ENCODE assay signal across 9 cellular contexts in genomic region chr19:35776102-35776788, GRCh38. TPM values are rescaled to one million over a fixed set of nuclear protein-coding genes. Genes with fewer than 3 reads are reported as not detected.
DNase-seq lines count a peak whose midpoint lies in the region; ATAC-seq, FAIRE-seq and TF ChIP-seq lines count a peak whose summit lies in the region.
"Had no signal": no experiment of that assay in that cellular context is flagged by ENCODE, and none has a peak within 500 bp of the region (broad histone marks: within the 10 kb centered on the region; RNA-seq: fewer than 3 reads in every experiment).

No MANE protein-coding gene starts in this region.

- H3K27ac Mint-ChIP-seq in activated T-cell treated with anti-CD3 and anti-CD28 coated beads, Interleukin-2, amount 50 U/mL, for 72 hours: no peak overlapping the region
- H3K27ac Mint-ChIP-seq in activated naive CD8-positive, alpha-beta T cell: no peak overlapping the region

- H3K36me3 ChIP-seq in left lung: peaks cover 0 to 25% of the 10 kb centered on the region in 2 donors
- H3K36me3 ChIP-seq in tibial artery: peaks cover 14 to 38% (median 21%) of the 10 kb centered on the region in 3 donors

- no peaks in the 10 kb centered on the region for H3K27me3 Mint-ChIP-seq in activated T-cell treated with anti-CD3 and anti-CD28 coated beads, Interleukin-2, amount 50 U/mL, for 72 hours (ENCODE audit: low read depth)
- H3K27me3 Mint-ChIP-seq in activated naive CD8-positive, alpha-beta T cell: no peaks in the 10 kb centered on the region

- H3K9me3 ChIP-seq in left lung (no peaks in the 10 kb centered on the region), tibial artery (no peaks in the 10 kb centered on the region)

- DNase-seq in activated T-cell treated with anti-CD3 and anti-CD28 coated beads, Interleukin-2, amount 50 U/mL, for 72 hours: no peak
- DNase-seq in activated T-cell treated with anti-CD3 and anti-CD28 coated beads for 4 hours (no peak), left lung (no peak), tibial artery (peak in 1 of 2 donors; percentile 63), UCSD-AML1 (lab: John Stamatoyannopoulos, UW; ENCODE audit: unreplicated experiment) (no peak), HTR-8/SVneo (ENCODE audit: insufficient read length, low spot score) (no peak)
- DNase-seq in stimulated activated CD4-positive, alpha-beta T cell treated with anti-CD3 and anti-CD28 coated beads, Interleukin-15, amount 100 ng/mL, for 24 hours: no peak

- no peak for ATAC-seq in activated T-cell treated with anti-CD3 and anti-CD28 coated beads, Interleukin-2, amount 50 U/mL, for 72 hours (replicated peaks in 1 of 2)
- no peak for ATAC-seq in left lung

- H3K36me3 Mint-ChIP-seq in activated T-cell treated with anti-CD3 and anti-CD28 coated beads, Interleukin-2, amount 50 U/mL, for 72 hours (ENCODE audit: insufficient read depth in 2 of 2): no peaks in the 10 kb centered on the region
- no peaks in the 10 kb centered on the region for H3K36me3 Mint-ChIP-seq in activated naive CD8-positive, alpha-beta T cell

- intact Hi-C loops in left lung (cut with DNase I) (no loop called here), tibial artery (cut with DNase I; ENCODE audit: low total_unique reads) (no loop called here)

- TF ChIP-seq CTCF in left lung (IDR thresholded peaks at IDR 0.05) (no peak), tibial artery (IDR thresholded peaks at IDR 0.05) (no peak)

- peak overlapping the region; percentile 89 to 95 for H3K4me3 Mint-ChIP-seq in activated T-cell treated with anti-CD3 and anti-CD28 coated beads, Interleukin-2, amount 50 U/mL, for 72 hours
- peak overlapping the region; percentile 77 for H3K4me3 Mint-ChIP-seq in activated naive CD8-positive, alpha-beta T cell

- peaks cover 21% of the 10 kb centered on the region for H3K4me1 Mint-ChIP-seq in activated T-cell treated with anti-CD3 and anti-CD28 coated beads, Interleukin-2, amount 50 U/mL, for 72 hours (ENCODE audit: low read depth)
- peaks cover 7% of the 10 kb centered on the region for H3K4me1 Mint-ChIP-seq in activated naive CD8-positive, alpha-beta T cell (ENCODE audit: low read depth)

- no peaks in the 10 kb centered on the region for H3K9me3 Mint-ChIP-seq in activated T-cell treated with anti-CD3 and anti-CD28 coated beads, Interleukin-2, amount 50 U/mL, for 72 hours
- H3K9me3 Mint-ChIP-seq in activated naive CD8-positive, alpha-beta T cell (ENCODE audit: low read depth): no peaks in the 10 kb centered on the region

- H3K4me3 ChIP-seq in left lung: peak overlapping the region; percentile 86 to 93
- H3K4me3 ChIP-seq in tibial artery: peak overlapping the region; percentile 92 to 93

- FAIRE-seq in HTR-8/SVneo (lab: Jason Lieb, UNC): no peak

- no peak overlapping the region for H3K27ac ChIP-seq in left lung
- peak overlapping the region; percentile 71 to 72 for H3K27ac ChIP-seq in tibial artery

- H3K27me3 ChIP-seq in left lung (no peaks in the 10 kb centered on the region), tibial artery (no peaks in the 10 kb centered on the region)

- peaks cover 0 to 17% of the 10 kb centered on the region in 2 donors for H3K4me1 ChIP-seq in left lung
- H3K4me1 ChIP-seq in tibial artery: peaks cover 0 to 19% (median 15%) of the 10 kb centered on the region in 4 donors

RNA-seq across cellular contexts. Expression of gene ARHGAP33, which starts 0.9 kb away (rescaled TPM):
- 10 to 100 TPM; 66.8 to 86.0 TPM for total RNA-seq in activated T-cell treated with anti-CD3 and anti-CD28 coated beads, Interleukin-2, amount 50 U/mL, for 72 hours
- 10 to 100 TPM; 11.4 to 11.9 TPM for total RNA-seq in left lung

RNA-seq across cellular contexts. Expression of gene PROSER3, which starts 18.3 kb away (rescaled TPM):
- 10 to 100 TPM; 38.9 to 47.8 TPM for total RNA-seq in activated T-cell treated with anti-CD3 and anti-CD28 coated beads, Interleukin-2, amount 50 U/mL, for 72 hours
- total RNA-seq in left lung: 10 to 100 TPM; 21.8 to 22.2 TPM

RNA-seq across cellular contexts. Expression of gene HSPB6, which starts 19.4 kb away (rescaled TPM):
- 1 to 10 TPM; 1.4 to 2.4 TPM for total RNA-seq in activated T-cell treated with anti-CD3 and anti-CD28 coated beads, Interleukin-2, amount 50 U/mL, for 72 hours
- 10 to 100 TPM; 38.3 to 39.7 TPM for total RNA-seq in left lung
- total RNA-seq: T-helper 2 cell treated with Interferon-gamma antibody and Interleukin-4, amounts not matched to agents 100 ng/mL and 5 ng/mL, for 36 hours had no signal

RNA-seq across cellular contexts. Expression of gene LIN37, which starts 27.9 kb away (rescaled TPM):
- total RNA-seq in activated T-cell treated with anti-CD3 and anti-CD28 coated beads, Interleukin-2, amount 50 U/mL, for 72 hours: 10 to 100 TPM; 11.4 to 14.3 TPM
- 1 to 10 TPM; 6.6 to 9.9 TPM for total RNA-seq in left lung

RNA-seq across cellular contexts. Expression of gene PSENEN, which starts 30.8 kb away (rescaled TPM):
- 10 to 100 TPM; 50.7 to 53.7 TPM for total RNA-seq in activated T-cell treated with anti-CD3 and anti-CD28 coated beads, Interleukin-2, amount 50 U/mL, for 72 hours
- 10 to 100 TPM; 59.6 to 90.3 TPM for total RNA-seq in left lung

Comparison
In these comparisons a context has a peak if more than half of its experiments do, and no peak if none do; other contexts are left out.
1. H3K27ac ChIP-seq: peak in tibial artery (2 of 2); none in left lung (0 of 2).
2. RNA of gene ARHGAP33, which starts 0.9 kb away (total RNA-seq): 66.8 to 86.0 TPM in activated T-cell treated with anti-CD3 and anti-CD28 coated beads, Interleukin-2, amount 50 U/mL, for 72 hours; 11.4 to 11.9 TPM in left lung; every median in the first group is over 4 times any median in the second.
3. RNA of gene HSPB6, which starts 19.4 kb away (total RNA-seq): 38.3 to 39.7 TPM in left lung; 1.4 to 2.4 TPM in activated T-cell treated with anti-CD3 and anti-CD28 coated beads, Interleukin-2, amount 50 U/mL, for 72 hours; every median in the first group is over 10 times any median in the second.